9 cellular contexts compared by ENCODE assay signal in the genomic region with DNA sequence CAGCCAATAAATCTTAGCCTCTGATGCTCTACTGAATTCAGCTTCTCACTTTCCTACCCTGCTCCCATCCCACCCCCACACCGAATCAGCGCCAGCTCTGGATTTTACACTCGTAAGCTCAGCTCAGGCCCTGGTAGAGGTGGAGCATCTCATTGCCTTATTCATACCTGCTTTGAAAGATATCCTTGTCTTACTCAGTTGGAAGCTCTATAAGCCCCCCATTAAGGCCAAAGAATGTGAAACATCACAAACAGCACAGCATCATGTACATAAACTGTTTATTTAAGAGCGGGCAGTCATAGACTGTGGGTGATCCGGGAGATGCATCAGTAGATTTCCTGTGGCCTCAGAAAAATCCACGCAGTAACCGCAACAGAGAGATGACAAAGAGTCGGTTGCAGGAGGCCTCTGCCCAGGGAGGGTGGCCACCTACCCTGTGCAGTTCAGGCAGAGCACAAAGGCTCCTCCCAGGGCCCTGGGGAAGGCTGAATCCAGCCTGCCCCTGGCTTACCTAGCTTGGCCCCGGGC.
DNase-seq lines count a peak whose midpoint lies in the region; ATAC-seq lines count a peak whose summit lies in the region.
"Had no signal": no experiment of that assay in that cellular context is flagged by ENCODE, and none has a peak within 500 bp of the region (broad histone marks: within the 10 kb centered on the region; RNA-seq: fewer than 3 reads in every experiment).

No MANE protein-coding gene starts in this region.

- DNase-seq in stimulated activated CD4-positive, alpha-beta T cell treated with anti-CD3 and anti-CD28 coated beads, Interleukin-1b, Interleukin-23, amount 100 ng/mL, for 48 hours: peak; percentile 20
- DNase-seq in stimulated activated CD4-positive, alpha-beta T cell treated with anti-CD3 and anti-CD28 coated beads, Interleukin-2, amount 100 ng/mL, for 24 hours: no peak
- peak; percentile 38 to 53 for DNase-seq in activated T-cell treated with anti-CD3 and anti-CD28 coated beads, Interleukin-2, amount 50 U/mL, for 48 hours
- peak; percentile 23 for DNase-seq in iPS-NIHi7 (ENCODE audit: extremely low spot score)
- DNase-seq in NCI-H2081 (lab: John Stamatoyannopoulos, UW): no peak
- no peak for DNase-seq in GOT3 (lab: John Stamatoyannopoulos, UW)

- ATAC-seq in GM18520 (IDR thresholded peaks at IDR 0.05; ENCODE audit: unreplicated experiment) (no peak), HG02588 (IDR thresholded peaks at IDR 0.05; ENCODE audit: unreplicated experiment) (no peak)
- ATAC-seq: left lobe of liver had no signal

Comparison
In these comparisons a context has a peak if more than half of its experiments do, and no peak if none do; other contexts are left out.
1. DNase-seq: peak in stimulated activated CD4-positive, alpha-beta T cell treated with anti-CD3 and anti-CD28 coated beads, Interleukin-1b, Interleukin-23, amount 100 ng/mL, for 48 hours (single experiment), activated T-cell treated with anti-CD3 and anti-CD28 coated beads, Interleukin-2, amount 50 U/mL, for 48 hours (2 of 2) and iPS-NIHi7 (single experiment); none in stimulated activated CD4-positive, alpha-beta T cell treated with anti-CD3 and anti-CD28 coated beads, Interleukin-2, amount 100 ng/mL, for 24 hours (0 of 2), NCI-H2081 (0 of 2) and GOT3 (single experiment).